19 cellular contexts compared by ENCODE assay signal in the genomic region with DNA sequence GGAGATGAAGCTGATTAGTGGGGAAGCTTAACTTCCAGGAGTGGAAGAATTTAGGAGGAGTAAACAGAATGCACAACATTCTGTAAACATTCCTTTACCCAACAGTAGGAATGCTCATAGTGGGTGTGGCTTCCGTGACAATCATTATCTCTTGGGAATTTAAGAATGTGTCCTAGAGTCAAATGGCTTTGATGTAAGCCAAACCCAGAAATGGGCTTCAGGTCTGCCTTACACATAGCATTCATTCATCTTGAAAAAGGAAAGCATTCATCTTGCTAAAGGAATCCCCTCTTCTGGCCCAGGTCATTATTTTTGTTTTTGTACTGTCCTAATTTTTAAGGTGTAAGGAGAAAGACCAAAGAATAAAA. TPM values are rescaled to one million over a fixed set of nuclear protein-coding genes. Genes with fewer than 3 reads are reported as not detected.
"Had no signal": no experiment of that assay in that cellular context is flagged by ENCODE, and none has a peak within 500 bp of the region (broad histone marks: within the 10 kb centered on the region; RNA-seq: fewer than 3 reads in every experiment).

No MANE protein-coding gene starts in this region.

RNA-seq across cellular contexts. Expression of a gene that starts 20.7 kb away (rescaled TPM):
- total RNA-seq: activated CD4-positive, alpha-beta memory T cell treated with anti-CD3 and anti-CD28 coated beads for 36 hours; activated CD4-positive, alpha-beta T cell treated with anti-CD3 and anti-CD28 coated beads for 36 hours; activated CD4-positive, alpha-beta T cell treated with anti-CD3 and anti-CD28 coated beads, Interleukin-2, amount 10 ng/mL, durations not matched to agents 24 days and 14 days; activated CD8-positive, alpha-beta memory T cell treated with anti-CD3 and anti-CD28 coated beads for 36 hours; activated CD8-positive, alpha-beta memory T cell treated with anti-CD3 and anti-CD28 coated beads, Interleukin-2, amount 10 ng/mL, durations not matched to agents 7 days and 5 days; activated CD8-positive, alpha-beta T cell treated with anti-CD3 and anti-CD28 coated beads, Interleukin-2, amount 10 ng/mL, durations not matched to agents 7 days and 5 days; activated naive CD4-positive, alpha-beta T cell treated with anti-CD3 and anti-CD28 coated beads for 36 hours; activated naive CD8-positive, alpha-beta T cell treated with anti-CD3 and anti-CD28 coated beads for 36 hours; activated T-helper 1 cell treated with anti-CD3 and anti-CD28 coated beads, Interleukin-12 subunit alpha, Interleukin-12 subunit beta, Interleukin-2, Interleukin-4 antibody, amounts not matched to agents 30 ng/mL and 10 ng/mL and 1 ng/mL, durations not matched to agents 14 hours and 24 hours and 36 hours; activated T-helper 2 cell treated with anti-CD3 and anti-CD28 coated beads, Interferon-gamma antibody, Interleukin-2, Interleukin-4, amounts not matched to agents 10 μg/mL and 5 μg/mL and 100 μg/mL, durations not matched to agents 14 hours and 24 hours and 36 hours; adrenal gland; aorta; body of pancreas; colonic mucosa; dermis microvascular lymphatic vessel endothelial cell; endothelial cell of umbilical vein; esophagus squamous epithelium; gastrocnemius medialis; heart left ventricle had no signal
- polyA plus RNA-seq: adrenal gland, aorta, endothelial cell of umbilical vein, heart left ventricle had no signal

RNA-seq across cellular contexts. Expression of a gene that starts 43.2 kb away (rescaled TPM):
- total RNA-seq: activated CD4-positive, alpha-beta memory T cell treated with anti-CD3 and anti-CD28 coated beads for 36 hours; activated CD4-positive, alpha-beta T cell treated with anti-CD3 and anti-CD28 coated beads for 36 hours; activated CD4-positive, alpha-beta T cell treated with anti-CD3 and anti-CD28 coated beads, Interleukin-2, amount 10 ng/mL, durations not matched to agents 24 days and 14 days; activated CD8-positive, alpha-beta memory T cell treated with anti-CD3 and anti-CD28 coated beads for 36 hours; activated CD8-positive, alpha-beta memory T cell treated with anti-CD3 and anti-CD28 coated beads, Interleukin-2, amount 10 ng/mL, durations not matched to agents 7 days and 5 days; activated CD8-positive, alpha-beta T cell treated with anti-CD3 and anti-CD28 coated beads, Interleukin-2, amount 10 ng/mL, durations not matched to agents 7 days and 5 days; activated naive CD4-positive, alpha-beta T cell treated with anti-CD3 and anti-CD28 coated beads for 36 hours; activated naive CD8-positive, alpha-beta T cell treated with anti-CD3 and anti-CD28 coated beads for 36 hours; activated T-helper 1 cell treated with anti-CD3 and anti-CD28 coated beads, Interleukin-12 subunit alpha, Interleukin-12 subunit beta, Interleukin-2, Interleukin-4 antibody, amounts not matched to agents 30 ng/mL and 10 ng/mL and 1 ng/mL, durations not matched to agents 14 hours and 24 hours and 36 hours; activated T-helper 2 cell treated with anti-CD3 and anti-CD28 coated beads, Interferon-gamma antibody, Interleukin-2, Interleukin-4, amounts not matched to agents 10 μg/mL and 5 μg/mL and 100 μg/mL, durations not matched to agents 14 hours and 24 hours and 36 hours; aorta; colonic mucosa; dermis microvascular lymphatic vessel endothelial cell; gastrocnemius medialis; heart left ventricle had no signal
- polyA plus RNA-seq: aorta, heart left ventricle had no signal
